ENCODE assay signal across 17 cellular contexts in genomic region chr5:3324421-3325101, GRCh38.
DNase-seq lines count a peak whose midpoint lies in the region; ATAC-seq, FAIRE-seq and TF ChIP-seq lines count a peak whose summit lies in the region.
"Had no signal": no experiment of that assay in that cellular context is flagged by ENCODE, and none has a peak within 500 bp of the region (broad histone marks: within the 10 kb centered on the region; RNA-seq: fewer than 3 reads in every experiment).

No MANE protein-coding gene starts in this region.

- peak overlapping the region; percentile 31; the same call in 1 of the 2 replicates for H4K8ac ChIP-seq in H1 (ENCODE audit: extremely low read depth, insufficient read depth, low read length)

- H3K79me2 ChIP-seq in H1 (ENCODE audit: control insufficient read depth in 1 of 2, insufficient read depth in 2 of 2, low read length in 2 of 2), result peaks cover 0 to 5% of the 10 kb centered on the region in 2 experiments; a peak in 1 of 4 replicates

- H4K20me1 ChIP-seq in H1 (replicated peaks in 1 of 2; ENCODE audit: control insufficient read depth in 1 of 2, insufficient read depth in 2 of 2, low read length in 2 of 2), result peaks cover 0 to 12% of the 10 kb centered on the region in 2 experiments

- H2BK120ac ChIP-seq in H1 (replicated peaks; ENCODE audit: low read depth, low read length), result no peak overlapping the region

- TF ChIP-seq POLR2A in H1 (IDR thresholded peaks at IDR 0.05; ENCODE audit: control extremely low read depth in 1 of 2, low read depth in 2 of 2, low read length in 2 of 2), result no peak

- 0 out of 2 replicates have a peak overlapping the region, but pooled peaks have one; percentile 11 for H2BK5ac ChIP-seq in H1 (ENCODE audit: low read depth, low read length)

- no peak overlapping the region for H3K23ac ChIP-seq in H1 (ENCODE audit: insufficient read length)

- no peak for ATAC-seq in GM19455 (IDR thresholded peaks at IDR 0.05; ENCODE audit: unreplicated experiment)

- H3K23me2 ChIP-seq in H1 (ENCODE audit: low read depth, low read length), result peaks cover 21% of the 10 kb centered on the region

- H3K4me3 ChIP-seq in H1 (ENCODE audit: extremely low read depth in 1 of 4, insufficient read depth in 2 of 4, low read depth in 3 of 4, low read length in 4 of 4), result no peak overlapping the region
- H3K4me3 ChIP-seq: ascending aorta, dorsolateral prefrontal cortex, esophagus muscularis mucosa, right lobe of liver, thoracic aorta had no signal

- H3K4ac ChIP-seq in H1 (replicated peaks; ENCODE audit: insufficient read length, low read depth, low read length), result no peak overlapping the region

- no peak overlapping the region for H4K91ac ChIP-seq in H1 (replicated peaks; ENCODE audit: insufficient read length, low read length)

- peaks cover 3 to 9% of the 10 kb centered on the region in 2 experiments; a peak in 2 of 4 replicates for H3K9me3 ChIP-seq in H1 (ENCODE audit: insufficient read depth in 2 of 2, low read depth in 1 of 2, low read length in 1 of 2)
- H3K9me3 ChIP-seq: ascending aorta, right lobe of liver, thoracic aorta had no signal

- TF ChIP-seq CTCF in H1 (IDR thresholded peaks at IDR 0.05; ENCODE audit: control extremely low read depth in 1 of 3, insufficient read depth in 1 of 3, low read depth in 1 of 3, low read length in 3 of 3), result no peak

- no peak for TF ChIP-seq EP300 in H1 (IDR thresholded peaks at IDR 0.05; ENCODE audit: borderline replicate concordance in 1 of 2, low read depth in 2 of 2, low read length in 2 of 2)

- H3K4me1 ChIP-seq in H1 (replicated peaks in 1 of 4; ENCODE audit: control insufficient read depth in 3 of 4, insufficient read depth in 4 of 4, low read length in 3 of 4), result peaks cover 0 to 10% (median 0%) of the 10 kb centered on the region in 4 experiments; a peak in 2 of 7 replicates
- H3K4me1 ChIP-seq: ascending aorta, esophagus muscularis mucosa, right lobe of liver had no signal

- H3K36me3 ChIP-seq in H1 (ENCODE audit: control insufficient read depth in 2 of 4, insufficient read depth in 4 of 4, low read length in 3 of 4), result no peaks in the 10 kb centered on the region; a peak in 1 of 8 replicates
- H3K36me3 ChIP-seq: ascending aorta, esophagus muscularis mucosa, right lobe of liver, thoracic aorta had no signal

- no peak overlapping the region for H3K14ac ChIP-seq in H1 (ENCODE audit: insufficient read length)

- WGBS in H1 (ENCODE audit: extremely low coverage in 1 of 2, insufficient coverage in 1 of 2, insufficient read length in 1 of 2, insufficient replicate concordance in 2 of 2, low coverage in 1 of 2, low lambda C conversion rate in 2 of 2, missing lambda C conversion rate in 1 of 2), 2 experiments, result 93% methylated on average over 29 of the region's 36 CpGs; no CpG with 5 or more reads in 1 of the 2 experiments

- CTCF ChIA-PET in H1 (lab: Charles Lee; ENCODE audit: partially characterized antibody), result interaction anchor here (0.7 to 1.3 kb wide), 2 partner anchors 9 to 141 kb away, joined by 3 to 4 read pairs; no protein-coding TSS in a partner anchor

- no peak for FAIRE-seq in H1 (lab: Jason Lieb, UNC)

- peak in 1 of 2 experiments; percentile 18; a peak in 2 of 4 replicates for TF ChIP-seq RAD21 in H1 (IDR thresholded peaks at IDR 0.05 in 1 of 2, conservative IDR thresholded peaks at IDR 0.05 in 1 of 2; ENCODE audit: low read depth in 2 of 2, low read length in 2 of 2)

- no peak overlapping the region for H2BK20ac ChIP-seq in H1 (ENCODE audit: low read length)

- H3K9ac ChIP-seq in H1 (replicated peaks in 1 of 4; ENCODE audit: extremely low read depth in 1 of 4, low read depth in 3 of 4, low read length in 3 of 4), result no peak overlapping the region

- no peak overlapping the region for H2AK5ac ChIP-seq in H1 (ENCODE audit: low read depth, low read length)

- H3K18ac ChIP-seq in H1 (ENCODE audit: extremely low read depth, low read length), result no peak overlapping the region

- no peak overlapping the region for H3K4me2 ChIP-seq in H1 (ENCODE audit: insufficient read depth in 1 of 2, low read depth in 2 of 2, low read length in 2 of 2)

- H2AFZ ChIP-seq in H1 (ENCODE audit: low read length), result no peak overlapping the region

- peak overlapping the region; percentile 10; the same call in 1 of the 2 replicates for H2BK12ac ChIP-seq in H1 (ENCODE audit: low read depth, low read length)

- peak overlapping the region; percentile 95 for H3K56ac ChIP-seq in H1 (replicated peaks; ENCODE audit: insufficient read length, low read depth, low read length)

- peaks cover 10% of the 10 kb centered on the region for H3K79me1 ChIP-seq in H1 (ENCODE audit: low read depth, low read length)

- no peak overlapping the region; the same call in 1 of the 2 replicates for H2BK15ac ChIP-seq in H1 (ENCODE audit: low read length)

- peak; percentile 18 for DNase-seq in ELF-1 (ENCODE audit: low read depth, low spot score)
- DNase-seq in M059J (ENCODE audit: low read depth), result peak; percentile 25
- no peak for DNase-seq in H1 (ENCODE audit: low read depth in 1 of 2, low spot score in 2 of 2)
- peak; percentile 48 for DNase-seq in retina
- DNase-seq in activated effector memory CD4-positive, alpha-beta T cell treated with Interleukin-2 at 50 U/mL for 16 hours, result no peak
- DNase-seq in cerebellum (ENCODE audit: low spot score), result no peak
- DNase-seq: activated effector memory CD4-positive, alpha-beta T cell treated with anti-CD3 and anti-CD28 coated beads, Interleukin-2, amount 50 U/mL, for 16 hours; DMS 273 treated with DMSO at 0.1 percent for 48 hours; dorsolateral prefrontal cortex; HFFc6; NCI-H1048; right lobe of liver; SW 1271 had no signal

- no peak overlapping the region for H3K27ac ChIP-seq in H1 (ENCODE audit: low read depth, low read length)
- H3K27ac ChIP-seq: ascending aorta, dorsolateral prefrontal cortex, esophagus muscularis mucosa, right lobe of liver, thoracic aorta had no signal

- POLR2A ChIA-PET in H1 (lab: Charles Lee; ENCODE audit: partially characterized antibody), result no interaction called here

- H4K5ac ChIP-seq in H1 (ENCODE audit: insufficient read length, low read depth, low read length), result no peak overlapping the region

- H3K27me3 ChIP-seq in H1 (replicated peaks in 1 of 4; ENCODE audit: control insufficient read depth in 3 of 4, extremely low read depth in 1 of 4, insufficient read depth in 3 of 4, low read length in 3 of 4), result no peaks in the 10 kb centered on the region
- H3K27me3 ChIP-seq: ascending aorta, dorsolateral prefrontal cortex, right lobe of liver had no signal

TF ChIP-seq in H1, 55 proteins besides CTCF, POLR2A, EP300 and RAD21:
- TF ChIP-seq E2F6 (IDR thresholded peaks at IDR 0.05), result peak; percentile 31; the same call in 1 of the 2 replicates
- peak; percentile 26; the same call in 1 of the 2 replicates for TF ChIP-seq MAX (IDR thresholded peaks at IDR 0.05)
- no peak for TF ChIP-seq HDAC2 (IDR thresholded peaks at IDR 0.05; ENCODE audit: borderline replicate concordance in 1 of 2, low read depth in 2 of 2, low read length in 2 of 2)
TF ChIP-seq in H1: peak in this region for 2.

Comparison
In these comparisons a context has a peak if more than half of its experiments do, and no peak if none do; other contexts are left out.
1. DNase-seq: peak in ELF-1 (single experiment), M059J (single experiment) and retina (single experiment); none in H1 (0 of 2), activated effector memory CD4-positive, alpha-beta T cell treated with Interleukin-2 at 50 U/mL for 16 hours (single experiment) and cerebellum (single experiment).